ENCODE assay signal across 1 cellular context in genomic region chr7:87152112-87152896, GRCh38.
TF ChIP-seq lines count a peak whose summit lies in the region.

Gene DMTF1 (plus strand): TSS chr7:87152453. CDS start chr7:87164942, 12,489 bp downstream.

TF ChIP-seq in HepG2, 621 proteins besides CTCF, POLR2A, EP300 and RAD21 (continued from another document and continues in another):
- no peak for TF ChIP-seq CERS6 (CRISPR knock-in tag; IDR thresholded peaks at IDR 0.05)
- TF ChIP-seq WIZ (CRISPR knock-in tag; IDR thresholded peaks at IDR 0.05): no peak; the same call in 1 of the 2 replicates
- TF ChIP-seq KDM2A (CRISPR knock-in tag; IDR thresholded peaks at IDR 0.05; ENCODE audit: borderline replicate concordance, low read depth): peak; percentile 73; the same call in 1 of the 2 replicates
- no peak for TF ChIP-seq NR2F2 (IDR thresholded peaks at IDR 0.05; ENCODE audit: borderline replicate concordance, low read depth)
- TF ChIP-seq THYN1 (CRISPR knock-in tag; IDR thresholded peaks at IDR 0.05; ENCODE audit: borderline replicate concordance, low read depth): no peak
- no peak for TF ChIP-seq ZNF296 (CRISPR knock-in tag; conservative IDR thresholded peaks at IDR 0.05)
- TF ChIP-seq ZNF747 (CRISPR knock-in tag; IDR thresholded peaks at IDR 0.05; ENCODE audit: borderline replicate concordance): no peak
- TF ChIP-seq ZBTB21 (CRISPR knock-in tag; IDR thresholded peaks at IDR 0.05): no peak
- no peak for TF ChIP-seq ZNF75D (CRISPR knock-in tag; IDR thresholded peaks at IDR 0.05; ENCODE audit: borderline replicate concordance)
- TF ChIP-seq NFAT5 (CRISPR knock-in tag; IDR thresholded peaks at IDR 0.05): 0 out of 2 replicates have a peak, but pooled peaks have one; percentile 48
- peak; percentile 78; the same call in 1 of the 2 replicates for TF ChIP-seq ZBTB25 (CRISPR knock-in tag; IDR thresholded peaks at IDR 0.05)
- peak; percentile 86; the same call in 1 of the 2 replicates for TF ChIP-seq ZNF275 (CRISPR knock-in tag; IDR thresholded peaks at IDR 0.05; ENCODE audit: borderline replicate concordance)
- TF ChIP-seq ZNF609 (CRISPR knock-in tag; IDR thresholded peaks at IDR 0.05; ENCODE audit: borderline replicate concordance): peak; percentile 65
- TF ChIP-seq RERE (CRISPR knock-in tag; IDR thresholded peaks at IDR 0.05; ENCODE audit: low read depth): no peak; the same call in 1 of the 2 replicates
- no peak for TF ChIP-seq CENPBD1 (CRISPR knock-in tag; IDR thresholded peaks at IDR 0.05; ENCODE audit: borderline replicate concordance, low read depth)
- TF ChIP-seq ATF5 (CRISPR knock-in tag; IDR thresholded peaks at IDR 0.05; ENCODE audit: low read depth): 0 out of 2 replicates have a peak, but pooled peaks have one; percentile 53
- TF ChIP-seq NRL (CRISPR knock-in tag; IDR thresholded peaks at IDR 0.05; ENCODE audit: borderline replicate concordance): peak; percentile 79; the same call in 1 of the 2 replicates
- TF ChIP-seq DZIP1 (CRISPR knock-in tag; IDR thresholded peaks at IDR 0.05): peak; percentile 24; the same call in 1 of the 2 replicates
- TF ChIP-seq ZNF691 (CRISPR knock-in tag; IDR thresholded peaks at IDR 0.05; ENCODE audit: borderline replicate concordance, low read depth): peak; percentile 83
- no peak for TF ChIP-seq ISX (CRISPR knock-in tag; conservative IDR thresholded peaks at IDR 0.05)
- TF ChIP-seq ZNF883 (CRISPR knock-in tag; IDR thresholded peaks at IDR 0.05; ENCODE audit: not compliant biosample characterization): peak; percentile 79
- TF ChIP-seq ZNF556 (CRISPR knock-in tag; IDR thresholded peaks at IDR 0.05; ENCODE audit: borderline replicate concordance): peak; percentile 67
- TF ChIP-seq HDAC1 (CRISPR knock-in tag; IDR thresholded peaks at IDR 0.05): peak; percentile 85
- TF ChIP-seq SP4 (CRISPR knock-in tag; IDR thresholded peaks at IDR 0.05): peak; percentile 78
- TF ChIP-seq ZNF44 (CRISPR knock-in tag; IDR thresholded peaks at IDR 0.05): peak; percentile 78
- peak; percentile 56 for TF ChIP-seq SNAI1 (CRISPR knock-in tag; IDR thresholded peaks at IDR 0.05; ENCODE audit: borderline replicate concordance)
- TF ChIP-seq MAFK (conservative IDR thresholded peaks at IDR 0.05 in 1 of 2, IDR thresholded peaks at IDR 0.05 in 1 of 2; ENCODE audit: low read length in 2 of 2): no peak
- TF ChIP-seq KMT2A (CRISPR knock-in tag; IDR thresholded peaks at IDR 0.05): peak; percentile 85
- no peak for TF ChIP-seq TBX3 (IDR thresholded peaks at IDR 0.05; ENCODE audit: borderline replicate concordance)
